Comparison of ENCODE assay signal across 12 cellular contexts in genomic region chr17:48003686-48004120, GRCh38. TPM values are rescaled to one million over a fixed set of nuclear protein-coding genes. Genes with fewer than 3 reads are reported as not detected.
A peak's percentile ranks its signal among the peaks of the same experiment; 100 is the strongest.
DNase-seq lines count a peak whose midpoint lies in the region; ATAC-seq and TF ChIP-seq lines count a peak whose summit lies in the region.
"Had no signal": no experiment of that assay in that cellular context is flagged by ENCODE, and none has a peak within 500 bp of the region (broad histone marks: within the 10 kb centered on the region; RNA-seq: fewer than 3 reads in every experiment).

No MANE protein-coding gene starts in this region.

- peak overlapping the region; percentile 73 for H3K4me2 ChIP-seq in neural progenitor cell

- H2AFZ ChIP-seq in neural progenitor cell (replicated peaks) = no peak overlapping the region

- H3K9ac ChIP-seq in neural progenitor cell = no peak overlapping the region

- intact Hi-C loops in MCF 10A (cut with micrococcal nuclease) = no loop called here

- peaks cover 26% of the 10 kb centered on the region for H3K27me3 Mint-ChIP-seq in activated naive CD8-positive, alpha-beta T cell treated with anti-CD3 and anti-CD28 coated beads, Interleukin-2, amount 50 U/mL, for 24 hours
- H3K27me3 Mint-ChIP-seq in neural progenitor cell (ENCODE audit: insufficient read depth, low read depth) (peaks cover 8% of the 10 kb centered on the region), MCF 10A (ENCODE audit: insufficient read depth, unreplicated experiment) (no peaks in the 10 kb centered on the region)

- H3K4me3 ChIP-seq in GM12865 (ENCODE audit: low read depth, low read length) (no peak overlapping the region), neural progenitor cell (peak overlapping the region; percentile 10)

- POLR2A ChIA-PET in MCF 10A (lab: Yijun Ruan, JAX) = interaction anchor here (1.4 kb wide), 1 partner anchor 23 kb away, joined by 3 read pairs; no protein-coding TSS in a partner anchor

- ATAC-seq in activated naive CD8-positive, alpha-beta T cell treated with anti-CD3 and anti-CD28 coated beads, Interleukin-2, amount 50 U/mL, for 24 hours = no peak
- ATAC-seq in HG03108 (IDR thresholded peaks at IDR 0.05; ENCODE audit: unreplicated experiment) = no peak
- no peak for ATAC-seq in GM18519 (IDR thresholded peaks at IDR 0.05; ENCODE audit: low FRiP score, unreplicated experiment)

- CTCF ChIA-PET in MCF 10A (lab: Yijun Ruan, JAX) = interaction anchor here (0.7 to 1.8 kb wide), 7 partner anchors 14 to 112 kb away, joined by 3 to 8 read pairs (median 3); no protein-coding TSS in a partner anchor

- peak overlapping the region; percentile 15 for H3K27ac Mint-ChIP-seq in activated naive CD8-positive, alpha-beta T cell treated with anti-CD3 and anti-CD28 coated beads, Interleukin-2, amount 50 U/mL, for 24 hours
- peak overlapping the region; percentile 94 for H3K27ac Mint-ChIP-seq in neural progenitor cell
- no peak overlapping the region for H3K27ac Mint-ChIP-seq in MCF 10A (ENCODE audit: low read depth, unreplicated experiment)

- no peaks in the 10 kb centered on the region for H3K36me3 ChIP-seq in neural progenitor cell

- DNase-seq in GM12865 (ENCODE audit: low read depth) (peak; percentile 37), NCI-H1694 (lab: John Stamatoyannopoulos, UW) (peak; percentile 99), neural progenitor cell (ENCODE audit: low spot score) (peak; percentile 58), MCF 10A (ENCODE audit: unreplicated experiment) (no peak)
- DNase-seq in activated naive CD8-positive, alpha-beta T cell treated with anti-CD3 and anti-CD28 coated beads, Interleukin-2, amount 50 U/mL, for 24 hours = no peak
- no peak for DNase-seq in activated T-cell treated with anti-CD3 and anti-CD28 coated beads, Interleukin-2, amount 50 U/mL, for 1 hour
- DNase-seq: activated CD4-positive, alpha-beta T cell treated with anti-CD3 and anti-CD28 coated beads for 1 hour had no signal

- H3K4me1 ChIP-seq in neural progenitor cell = peaks cover 70% of the 10 kb centered on the region

- TF ChIP-seq CTCF in GM12865 (IDR thresholded peaks at IDR 0.05; ENCODE audit: insufficient read depth, low read depth, low read length, missing control alignments) (no peak), neural progenitor cell (IDR thresholded peaks at IDR 0.05) (no peak), MCF 10A (IDR thresholded peaks at IDR 0.05; ENCODE audit: unreplicated experiment) (no peak)

- H3K79me2 ChIP-seq in neural progenitor cell (ENCODE audit: low read depth) = no peaks in the 10 kb centered on the region

- no peak overlapping the region for H3K4me3 Mint-ChIP-seq in activated naive CD8-positive, alpha-beta T cell treated with anti-CD3 and anti-CD28 coated beads, Interleukin-2, amount 50 U/mL, for 24 hours
- peak overlapping the region; percentile 39 for H3K4me3 Mint-ChIP-seq in neural progenitor cell
- H3K4me3 Mint-ChIP-seq in MCF 10A (ENCODE audit: unreplicated experiment) = no peak overlapping the region

- no peaks in the 10 kb centered on the region for H3K27me3 ChIP-seq in neural progenitor cell

- no peaks in the 10 kb centered on the region for H3K9me3 ChIP-seq in neural progenitor cell (ENCODE audit: low read depth)

- H4K20me1 ChIP-seq in neural progenitor cell (ENCODE audit: low read depth) = no peaks in the 10 kb centered on the region

- BruUV-seq in MCF 10A (replicated peaks; lab: Mats Ljungman, UMichigan) = no TSS peak

- H3K4me1 Mint-ChIP-seq in activated naive CD8-positive, alpha-beta T cell treated with anti-CD3 and anti-CD28 coated beads, Interleukin-2, amount 50 U/mL, for 24 hours = no peaks in the 10 kb centered on the region
- H3K4me1 Mint-ChIP-seq in neural progenitor cell (peaks cover 75% of the 10 kb centered on the region), MCF 10A (ENCODE audit: insufficient read depth, unreplicated experiment) (peaks cover 8% of the 10 kb centered on the region)

- H3K9me3 Mint-ChIP-seq in activated naive CD8-positive, alpha-beta T cell treated with anti-CD3 and anti-CD28 coated beads, Interleukin-2, amount 50 U/mL, for 24 hours = no peaks in the 10 kb centered on the region
- H3K9me3 Mint-ChIP-seq in neural progenitor cell (no peaks in the 10 kb centered on the region), MCF 10A (ENCODE audit: unreplicated experiment) (no peaks in the 10 kb centered on the region)

- no peaks in the 10 kb centered on the region for H3K36me3 Mint-ChIP-seq in activated naive CD8-positive, alpha-beta T cell treated with anti-CD3 and anti-CD28 coated beads, Interleukin-2, amount 50 U/mL, for 24 hours (ENCODE audit: low read depth)
- H3K36me3 Mint-ChIP-seq in neural progenitor cell (no peaks in the 10 kb centered on the region), MCF 10A (ENCODE audit: insufficient read depth, unreplicated experiment) (no peaks in the 10 kb centered on the region)

- H3F3A ChIP-seq in neural progenitor cell (ENCODE audit: low read depth) = peaks cover 73% of the 10 kb centered on the region

- peak overlapping the region; percentile 90 for H3K27ac ChIP-seq in neural progenitor cell

RNA-seq across cellular contexts. Expression of gene CDK5RAP3, which starts 32.8 kb away (rescaled TPM):
- 104 and 168 TPM in 2 replicates for total RNA-seq in neural progenitor cell (ENCODE audit: low replicate concordance)
- total RNA-seq in MCF 10A (2022) = 132 and 149 TPM in 2 replicates

RNA-seq across cellular contexts. Expression of gene COPZ2, which starts 33.9 kb away (rescaled TPM):
- total RNA-seq in neural progenitor cell (ENCODE audit: low replicate concordance) (0.30 and 0.74 TPM in 2 replicates), MCF 10A (2022) (2.5 TPM in 1 of 2 replicates, not detected in the other)

RNA-seq across cellular contexts. Expression of gene NFE2L1, which starts 44.5 kb away (rescaled TPM):
- 73.4 and 104 TPM in 2 replicates for total RNA-seq in neural progenitor cell (ENCODE audit: low replicate concordance)
- total RNA-seq in MCF 10A (2022) = 235 and 315 TPM in 2 replicates

RNA-seq across cellular contexts. Expression of gene PRR15L, which starts 46.0 kb away (rescaled TPM):
- not detected in 2 replicates for total RNA-seq in neural progenitor cell (ENCODE audit: low replicate concordance)
- total RNA-seq in MCF 10A (2022) = not detected in 2 replicates
- total RNA-seq: dermis microvascular lymphatic vessel endothelial cell, mononuclear cell, RPMI7951 had no signal

Comparison
In these comparisons a context has a peak if more than half of its experiments do, and no peak if none do; other contexts are left out.
1. DNase-seq: peak in GM12865 (single experiment), NCI-H1694 (single experiment) and neural progenitor cell (single experiment); none in activated naive CD8-positive, alpha-beta T cell treated with anti-CD3 and anti-CD28 coated beads, Interleukin-2, amount 50 U/mL, for 24 hours (single experiment), activated T-cell treated with anti-CD3 and anti-CD28 coated beads, Interleukin-2, amount 50 U/mL, for 1 hour (single experiment) and MCF 10A (single experiment).